ENCODE assay signal across 15 cellular contexts in genomic region chr1:65434760-65435159, GRCh38.
"Had no signal": no experiment of that assay in that cellular context is flagged by ENCODE, and none has a peak within 500 bp of the region (broad histone marks: within the 10 kb centered on the region; RNA-seq: fewer than 3 reads in every experiment).

No MANE protein-coding gene starts in this region.

- H3K4me1 ChIP-seq: body of pancreas, pancreas had no signal

- DNase-seq: activated CD4-positive, alpha-beta T cell treated with anti-CD3 and anti-CD28 coated beads for 36 hours; activated naive CD4-positive, alpha-beta T cell treated with anti-CD3 and anti-CD28 coated beads, Interleukin-2, amount 10 ng/mL, durations not matched to agents 7 days and 5 days; body of pancreas; cerebellar nuclear complex; glutamatergic neuron; immature natural killer cell; pancreas; small intestine; T1000; tibial artery had no signal

- ATAC-seq: activated CD4-positive, alpha-beta T cell treated with anti-CD3 and anti-CD28 coated beads for 36 hours; body of pancreas; esophagus mucosa; left lobe of liver; pancreas had no signal

- H3K9me3 ChIP-seq: body of pancreas, pancreas, tibial artery had no signal

- H3K27ac Mint-ChIP-seq: activated CD4-positive, alpha-beta T cell treated with anti-CD3 and anti-CD28 coated beads for 36 hours; activated naive CD4-positive, alpha-beta T cell treated with anti-CD3 and anti-CD28 coated beads, Interleukin-2, amount 10 ng/mL, durations not matched to agents 7 days and 5 days; activated T-helper 2 cell treated with anti-CD3 and anti-CD28 coated beads, Interferon-gamma antibody, Interleukin-2, Interleukin-4, amounts not matched to agents 10 μg/mL and 5 μg/mL and 100 μg/mL, durations not matched to agents 14 hours and 24 hours and 36 hours; memory B cell had no signal

- H3K4me3 ChIP-seq: body of pancreas, pancreas, tibial artery had no signal

- H3K27ac ChIP-seq: body of pancreas, pancreas, tibial artery, VCaP had no signal

- H3K27me3 Mint-ChIP-seq: activated CD4-positive, alpha-beta T cell treated with anti-CD3 and anti-CD28 coated beads for 36 hours; activated naive CD4-positive, alpha-beta T cell treated with anti-CD3 and anti-CD28 coated beads, Interleukin-2, amount 10 ng/mL, durations not matched to agents 7 days and 5 days; memory B cell had no signal

- H3K27me3 ChIP-seq: body of pancreas, pancreas, tibial artery had no signal

- FAIRE-seq: pancreas, small intestine had no signal

- H3K9me3 Mint-ChIP-seq: activated naive CD4-positive, alpha-beta T cell treated with anti-CD3 and anti-CD28 coated beads, Interleukin-2, amount 10 ng/mL, durations not matched to agents 7 days and 5 days; activated T-helper 2 cell treated with anti-CD3 and anti-CD28 coated beads, Interferon-gamma antibody, Interleukin-2, Interleukin-4, amounts not matched to agents 10 μg/mL and 5 μg/mL and 100 μg/mL, durations not matched to agents 14 hours and 24 hours and 36 hours; memory B cell had no signal

- H3K4me3 Mint-ChIP-seq: activated CD4-positive, alpha-beta T cell treated with anti-CD3 and anti-CD28 coated beads for 36 hours; activated naive CD4-positive, alpha-beta T cell treated with anti-CD3 and anti-CD28 coated beads, Interleukin-2, amount 10 ng/mL, durations not matched to agents 7 days and 5 days; immature natural killer cell; memory B cell had no signal
